In the genomic region with DNA sequence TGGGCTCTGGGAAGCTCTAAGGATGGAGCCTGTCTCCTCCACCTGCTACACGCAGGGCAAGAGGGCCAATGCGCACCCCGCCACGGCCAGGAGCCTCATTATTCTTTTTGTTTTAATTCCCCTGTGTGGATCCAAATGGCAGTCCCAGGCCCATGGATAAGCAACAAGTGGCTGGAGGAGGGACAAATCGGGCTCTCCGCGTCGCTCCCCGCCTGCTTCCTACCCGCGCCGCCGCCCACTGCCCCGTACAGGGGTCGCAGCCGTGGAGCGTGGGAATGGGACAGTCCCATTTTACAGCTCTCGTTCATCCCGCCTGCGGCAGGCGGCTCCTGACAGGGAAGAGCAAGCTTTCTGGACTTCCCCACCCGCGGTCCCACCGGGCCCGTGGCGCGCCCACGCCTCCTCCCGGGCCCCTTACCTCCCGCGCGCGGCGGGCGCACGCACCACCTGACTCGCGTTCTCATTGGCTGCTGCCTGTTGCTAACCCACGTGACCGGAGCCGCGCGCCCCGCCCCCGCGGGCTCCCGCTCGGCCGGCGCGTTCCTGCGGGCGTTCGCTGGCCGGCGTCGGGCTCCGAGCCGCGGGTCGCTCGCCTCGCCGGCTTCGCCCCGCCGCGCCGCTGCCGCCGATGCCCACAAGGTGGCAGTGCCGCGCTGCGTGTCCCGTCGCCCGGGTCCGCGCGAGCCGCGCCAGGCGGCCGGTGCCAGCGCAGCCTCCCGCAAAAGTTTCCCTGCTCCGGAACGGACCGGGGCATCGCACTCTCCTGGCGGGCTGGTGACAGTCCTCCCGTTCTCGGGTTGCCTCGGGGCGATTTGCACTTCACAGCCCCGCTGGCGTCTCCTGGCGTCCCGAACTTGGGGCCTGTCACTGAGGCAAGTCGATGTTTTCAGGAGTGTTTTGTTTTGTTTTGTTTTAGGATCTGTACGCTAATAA, we compare ENCODE assay signal across 1 cellular context.
TF ChIP-seq lines count a peak whose summit lies in the region.

No MANE protein-coding gene starts in this region.

TF ChIP-seq in K562, 482 proteins besides CTCF, POLR2A, EP300 and RAD21 (continued from another document and continues in another):
- TF ChIP-seq PHF8 (IDR thresholded peaks at IDR 0.05; ENCODE audit: borderline replicate concordance, low read length) = peak; percentile 85; the same call in 1 of the 2 replicates
- no peak for TF ChIP-seq NCOA6 (IDR thresholded peaks at IDR 0.05)
- peak; percentile 94 for TF ChIP-seq HNRNPLL (IDR thresholded peaks at IDR 0.05; ENCODE audit: low read depth, low read length, poor library complexity, severe bottlenecking)
- TF ChIP-seq, protein P1, sequence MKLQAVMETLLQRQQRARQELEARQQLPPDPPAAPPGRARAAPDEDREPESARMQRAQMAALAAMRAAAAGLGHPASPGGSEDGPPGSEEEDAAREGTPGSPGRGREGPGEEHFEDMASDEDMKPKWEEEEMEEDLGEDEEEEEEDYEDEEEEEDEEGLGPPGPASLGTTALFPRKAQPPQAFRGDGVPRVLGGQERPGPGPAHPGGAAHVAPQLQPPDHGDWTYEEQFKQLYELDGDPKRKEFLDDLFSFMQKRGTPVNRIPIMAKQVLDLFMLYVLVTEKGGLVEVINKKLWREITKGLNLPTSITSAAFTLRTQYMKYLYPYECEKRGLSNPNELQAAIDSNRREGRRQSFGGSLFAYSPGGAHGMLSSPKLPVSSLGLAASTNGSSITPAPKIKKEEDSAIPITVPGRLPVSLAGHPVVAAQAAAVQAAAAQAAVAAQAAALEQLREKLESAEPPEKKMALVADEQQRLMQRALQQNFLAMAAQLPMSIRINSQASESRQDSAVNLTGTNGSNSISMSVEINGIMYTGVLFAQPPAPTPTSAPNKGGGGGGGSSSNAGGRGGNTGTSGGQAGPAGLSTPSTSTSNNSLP (IDR thresholded peaks at IDR 0.05; ENCODE audit: borderline replicate concordance, low read depth, low read length) = no peak
- no peak for TF ChIP-seq POLR2B (IDR thresholded peaks at IDR 0.05; ENCODE audit: low read depth, partially characterized antibody)
- TF ChIP-seq RBM22 (IDR thresholded peaks at IDR 0.05; ENCODE audit: low read depth, low read length, poor library complexity, severe bottlenecking) = no peak
- TF ChIP-seq PML (IDR thresholded peaks at IDR 0.05; ENCODE audit: low read length) = no peak; the same call in 1 of the 2 replicates
- TF ChIP-seq ZNF197 (CRISPR knock-in tag; IDR thresholded peaks at IDR 0.05; ENCODE audit: low read depth) = no peak
- peak; percentile 22; the same call in 1 of the 2 replicates for TF ChIP-seq CHD2 (IDR thresholded peaks at IDR 0.05; ENCODE audit: low read depth, low read length)
- TF ChIP-seq BHLHE40 (IDR thresholded peaks at IDR 0.05; ENCODE audit: low read length) = peak; percentile 76
- no peak for TF ChIP-seq ZNF586 (CRISPR knock-in tag; conservative IDR thresholded peaks at IDR 0.05)
- TF ChIP-seq TCF7L2 (IDR thresholded peaks at IDR 0.05; ENCODE audit: low read depth, low read length) = no peak
- TF ChIP-seq BRF1 (IDR thresholded peaks at IDR 0.05; ENCODE audit: borderline replicate concordance, extremely low read depth, insufficient read length) = no peak
- no peak for TF ChIP-seq ZNF785 (CRISPR knock-in tag; IDR thresholded peaks at IDR 0.05)
- TF ChIP-seq GTF2A2 (tag; IDR thresholded peaks at IDR 0.05) = no peak
- no peak for TF ChIP-seq ZNF79 (CRISPR knock-in tag; IDR thresholded peaks at IDR 0.05; ENCODE audit: low read depth)
- TF ChIP-seq HLTF (IDR thresholded peaks at IDR 0.05) = no peak
- TF ChIP-seq HEY1 (CRISPR knock-in tag; IDR thresholded peaks at IDR 0.05; ENCODE audit: borderline replicate concordance) = no peak
- no peak for TF ChIP-seq ZNF778 (CRISPR knock-in tag; IDR thresholded peaks at IDR 0.05)
- peak; percentile 93 for TF ChIP-seq STAG1 (CRISPR knock-in tag; IDR thresholded peaks at IDR 0.05; ENCODE audit: borderline replicate concordance)
- TF ChIP-seq BDP1 (IDR thresholded peaks at IDR 0.05; ENCODE audit: insufficient read depth, insufficient read length) = no peak
- 0 out of 2 replicates have a peak, but pooled peaks have one; percentile 53 for TF ChIP-seq MECOM (CRISPR knock-in tag; IDR thresholded peaks at IDR 0.05)
- TF ChIP-seq SNIP1 (IDR thresholded peaks at IDR 0.05; ENCODE audit: low read depth) = no peak
- TF ChIP-seq ZFP36 (IDR thresholded peaks at IDR 0.05; ENCODE audit: low read depth, low read length, partially characterized antibody) = no peak
- TF ChIP-seq ZNF12 (CRISPR knock-in tag; IDR thresholded peaks at IDR 0.05) = no peak
- no peak for TF ChIP-seq PBX2 (CRISPR knock-in tag; IDR thresholded peaks at IDR 0.05; ENCODE audit: low read depth)
- no peak for TF ChIP-seq PBX2 (tag; conservative IDR thresholded peaks at IDR 0.05; ENCODE audit: low read depth)
- no peak for TF ChIP-seq ZC3H11A (IDR thresholded peaks at IDR 0.05; ENCODE audit: low read depth, low read length)
- TF ChIP-seq ZNF436 (CRISPR knock-in tag; IDR thresholded peaks at IDR 0.05) = no peak
- TF ChIP-seq IFI16 (CRISPR knock-in tag; IDR thresholded peaks at IDR 0.05) = no peak
- peak; percentile 67 for TF ChIP-seq SIN3B (IDR thresholded peaks at IDR 0.05; ENCODE audit: low read depth)
- 0 out of 2 replicates have a peak, but pooled peaks have one; percentile 62 for TF ChIP-seq ZNF263 (CRISPR knock-in tag; IDR thresholded peaks at IDR 0.05; ENCODE audit: borderline replicate concordance)
- peak; percentile 95 for TF ChIP-seq SAFB (IDR thresholded peaks at IDR 0.05; ENCODE audit: borderline replicate concordance, low read depth, low read length)
- TF ChIP-seq, protein P2, sequence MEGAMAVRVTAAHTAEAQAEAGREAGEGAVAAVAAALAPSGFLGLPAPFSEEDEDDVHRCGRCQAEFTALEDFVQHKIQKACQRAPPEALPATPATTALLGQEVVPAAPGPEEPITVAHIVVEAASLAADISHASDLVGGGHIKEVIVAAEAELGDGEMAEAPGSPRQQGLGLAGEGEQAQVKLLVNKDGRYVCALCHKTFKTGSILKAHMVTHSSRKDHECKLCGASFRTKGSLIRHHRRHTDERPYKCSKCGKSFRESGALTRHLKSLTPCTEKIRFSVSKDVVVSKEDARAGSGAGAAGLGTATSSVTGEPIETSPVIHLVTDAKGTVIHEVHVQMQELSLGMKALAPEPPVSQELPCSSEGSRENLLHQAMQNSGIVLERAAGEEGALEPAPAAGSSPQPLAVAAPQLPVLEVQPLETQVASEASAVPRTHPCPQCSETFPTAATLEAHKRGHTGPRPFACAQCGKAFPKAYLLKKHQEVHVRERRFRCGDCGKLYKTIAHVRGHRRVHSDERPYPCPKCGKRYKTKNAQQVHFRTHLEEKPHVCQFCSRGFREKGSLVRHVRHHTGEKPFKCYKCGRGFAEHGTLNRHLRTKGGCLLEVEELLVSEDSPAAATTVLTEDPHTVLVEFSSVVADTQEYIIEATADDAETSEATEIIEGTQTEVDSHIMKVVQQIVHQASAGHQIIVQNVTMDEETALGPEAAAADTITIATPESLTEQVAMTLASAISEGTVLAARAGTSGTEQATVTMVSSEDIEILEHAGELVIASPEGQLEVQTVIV (CRISPR knock-in tag; IDR thresholded peaks at IDR 0.05; ENCODE audit: borderline replicate concordance) = no peak
- no peak for TF ChIP-seq STAT5B (CRISPR knock-in tag; IDR thresholded peaks at IDR 0.05)
- TF ChIP-seq ARID2 (IDR thresholded peaks at IDR 0.05) = no peak
- TF ChIP-seq STAT5A (IDR thresholded peaks at IDR 0.05; ENCODE audit: borderline replicate concordance, low read length) = no peak
- TF ChIP-seq, protein P3, sequence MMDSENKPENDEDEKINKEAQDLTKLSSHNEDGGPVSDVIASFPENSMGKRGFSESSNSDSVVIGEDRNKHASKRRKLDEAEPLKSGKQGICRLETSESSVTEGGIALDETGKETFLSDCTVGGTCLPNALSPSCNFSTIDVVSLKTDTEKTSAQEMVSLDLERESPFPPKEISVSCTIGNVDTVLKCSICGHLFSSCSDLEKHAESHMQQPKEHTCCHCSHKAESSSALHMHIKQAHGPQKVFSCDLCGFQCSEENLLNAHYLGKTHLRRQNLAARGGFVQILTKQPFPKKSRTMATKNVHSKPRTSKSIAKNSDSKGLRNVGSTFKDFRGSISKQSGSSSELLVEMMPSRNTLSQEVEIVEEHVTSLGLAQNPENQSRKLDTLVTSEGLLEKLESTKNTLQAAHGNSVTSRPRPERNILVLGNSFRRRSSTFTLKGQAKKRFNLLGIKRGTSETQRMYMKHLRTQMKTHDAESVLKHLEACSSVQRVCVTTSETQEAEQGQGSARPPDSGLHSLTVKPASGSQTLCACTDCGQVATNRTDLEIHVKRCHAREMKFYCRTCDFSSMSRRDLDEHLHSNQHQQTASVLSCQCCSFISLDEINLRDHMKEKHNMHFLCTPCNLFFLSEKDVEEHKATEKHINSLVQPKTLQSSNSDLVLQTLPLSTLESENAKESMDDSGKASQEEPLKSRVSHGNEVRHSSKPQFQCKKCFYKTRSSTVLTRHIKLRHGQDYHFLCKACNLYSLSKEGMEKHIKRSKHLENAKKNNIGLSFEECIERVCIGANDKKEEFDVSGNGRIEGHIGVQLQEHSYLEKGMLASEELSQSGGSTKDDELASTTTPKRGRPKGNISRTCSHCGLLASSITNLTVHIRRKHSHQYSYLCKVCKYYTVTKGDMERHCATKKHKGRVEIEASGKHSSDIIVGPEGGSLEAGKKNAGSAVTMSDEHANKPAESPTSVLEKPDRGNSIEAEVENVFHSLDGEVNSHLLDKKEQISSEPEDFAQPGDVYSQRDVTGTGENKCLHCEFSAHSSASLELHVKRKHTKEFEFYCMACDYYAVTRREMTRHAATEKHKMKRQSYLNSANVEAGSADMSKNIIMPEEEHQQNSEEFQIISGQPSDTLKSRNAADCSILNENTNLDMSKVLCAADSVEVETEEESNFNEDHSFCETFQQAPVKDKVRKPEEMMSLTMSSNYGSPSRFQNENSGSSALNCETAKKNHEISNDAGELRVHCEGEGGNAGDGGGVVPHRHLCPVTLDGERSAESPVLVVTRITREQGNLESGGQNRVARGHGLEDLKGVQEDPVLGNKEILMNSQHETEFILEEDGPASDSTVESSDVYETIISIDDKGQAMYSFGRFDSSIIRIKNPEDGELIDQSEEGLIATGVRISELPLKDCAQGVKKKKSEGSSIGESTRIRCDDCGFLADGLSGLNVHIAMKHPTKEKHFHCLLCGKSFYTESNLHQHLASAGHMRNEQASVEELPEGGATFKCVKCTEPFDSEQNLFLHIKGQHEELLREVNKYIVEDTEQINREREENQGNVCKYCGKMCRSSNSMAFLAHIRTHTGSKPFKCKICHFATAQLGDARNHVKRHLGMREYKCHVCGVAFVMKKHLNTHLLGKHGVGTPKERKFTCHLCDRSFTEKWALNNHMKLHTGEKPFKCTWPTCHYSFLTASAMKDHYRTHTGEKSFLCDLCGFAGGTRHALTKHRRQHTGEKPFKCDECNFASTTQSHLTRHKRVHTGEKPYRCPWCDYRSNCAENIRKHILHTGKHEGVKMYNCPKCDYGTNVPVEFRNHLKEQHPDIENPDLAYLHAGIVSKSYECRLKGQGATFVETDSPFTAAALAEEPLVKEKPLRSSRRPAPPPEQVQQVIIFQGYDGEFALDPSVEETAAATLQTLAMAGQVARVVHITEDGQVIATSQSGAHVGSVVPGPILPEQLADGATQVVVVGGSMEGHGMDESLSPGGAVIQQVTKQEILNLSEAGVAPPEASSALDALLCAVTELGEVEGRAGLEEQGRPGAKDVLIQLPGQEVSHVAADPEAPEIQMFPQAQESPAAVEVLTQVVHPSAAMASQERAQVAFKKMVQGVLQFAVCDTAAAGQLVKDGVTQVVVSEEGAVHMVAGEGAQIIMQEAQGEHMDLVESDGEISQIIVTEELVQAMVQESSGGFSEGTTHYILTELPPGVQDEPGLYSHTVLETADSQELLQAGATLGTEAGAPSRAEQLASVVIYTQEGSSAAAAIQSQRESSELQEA (IDR thresholded peaks at IDR 0.05; ENCODE audit: low read depth) = no peak
- TF ChIP-seq, protein P4, sequence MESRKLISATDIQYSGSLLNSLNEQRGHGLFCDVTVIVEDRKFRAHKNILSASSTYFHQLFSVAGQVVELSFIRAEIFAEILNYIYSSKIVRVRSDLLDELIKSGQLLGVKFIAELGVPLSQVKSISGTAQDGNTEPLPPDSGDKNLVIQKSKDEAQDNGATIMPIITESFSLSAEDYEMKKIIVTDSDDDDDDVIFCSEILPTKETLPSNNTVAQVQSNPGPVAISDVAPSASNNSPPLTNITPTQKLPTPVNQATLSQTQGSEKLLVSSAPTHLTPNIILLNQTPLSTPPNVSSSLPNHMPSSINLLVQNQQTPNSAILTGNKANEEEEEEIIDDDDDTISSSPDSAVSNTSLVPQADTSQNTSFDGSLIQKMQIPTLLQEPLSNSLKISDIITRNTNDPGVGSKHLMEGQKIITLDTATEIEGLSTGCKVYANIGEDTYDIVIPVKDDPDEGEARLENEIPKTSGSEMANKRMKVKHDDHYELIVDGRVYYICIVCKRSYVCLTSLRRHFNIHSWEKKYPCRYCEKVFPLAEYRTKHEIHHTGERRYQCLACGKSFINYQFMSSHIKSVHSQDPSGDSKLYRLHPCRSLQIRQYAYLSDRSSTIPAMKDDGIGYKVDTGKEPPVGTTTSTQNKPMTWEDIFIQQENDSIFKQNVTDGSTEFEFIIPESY (CRISPR knock-in tag; IDR thresholded peaks at IDR 0.05) = peak; percentile 88
- no peak for TF ChIP-seq ZNF408 (CRISPR knock-in tag; IDR thresholded peaks at IDR 0.05; ENCODE audit: low read depth)
- TF ChIP-seq ESRRA (IDR thresholded peaks at IDR 0.05; ENCODE audit: borderline replicate concordance, low read depth) = no peak
- no peak for TF ChIP-seq ELF1 (tag; IDR thresholded peaks at IDR 0.05)
